9 cellular contexts compared by ENCODE assay signal in the genomic region with DNA sequence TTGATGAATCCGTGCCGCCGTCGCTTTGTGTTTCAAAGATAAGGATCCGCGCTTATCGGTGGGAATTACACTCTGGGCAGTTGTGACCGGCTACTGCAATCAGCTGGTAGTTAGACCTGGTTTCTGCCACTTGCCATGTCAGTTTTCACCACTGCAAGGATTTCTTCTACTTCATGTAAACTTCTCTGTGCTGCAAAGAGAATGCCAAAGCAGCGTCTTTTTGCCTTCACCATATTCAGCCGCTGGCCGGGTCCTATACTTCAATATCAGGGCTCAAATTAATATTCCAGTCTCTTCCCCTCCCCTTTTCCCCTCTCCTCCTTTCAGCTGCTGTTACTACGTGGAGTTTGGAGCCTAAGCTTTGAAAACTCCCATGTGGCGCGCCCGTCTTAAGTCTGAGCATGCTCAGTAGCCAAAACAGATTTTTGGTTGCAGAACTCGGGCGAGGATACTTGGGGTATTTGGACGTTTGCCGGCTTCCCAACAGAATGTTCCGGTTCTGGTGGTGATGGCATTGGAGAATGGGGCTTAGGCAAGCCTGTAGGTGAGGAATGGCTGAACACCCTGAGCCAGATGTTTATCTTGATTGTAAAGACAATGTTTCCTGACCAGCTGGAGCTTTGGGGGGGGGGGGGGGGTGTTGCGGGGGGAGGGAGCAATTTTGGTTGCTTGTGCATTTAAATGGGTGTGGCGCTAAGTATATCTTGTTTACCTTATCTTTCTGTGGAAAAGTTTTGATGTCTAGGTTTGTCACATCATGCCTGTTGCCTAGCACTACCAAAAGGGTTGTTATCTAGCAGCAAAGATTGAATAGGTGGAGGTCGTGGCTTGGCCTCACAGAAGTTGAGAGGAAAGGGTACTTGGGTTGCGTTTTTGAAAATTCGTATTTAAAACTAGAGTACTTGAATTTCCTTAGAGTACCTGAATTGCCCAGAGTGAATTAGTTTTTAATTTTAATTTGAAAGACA. TPM values are rescaled to one million over a fixed set of nuclear protein-coding genes. Genes with fewer than 3 reads are reported as not detected.
DNase-seq lines count a peak whose midpoint lies in the region; ATAC-seq and TF ChIP-seq lines count a peak whose summit lies in the region.
"Had no signal": no experiment of that assay in that cellular context is flagged by ENCODE, and none has a peak within 500 bp of the region (broad histone marks: within the 10 kb centered on the region; RNA-seq: fewer than 3 reads in every experiment).

No MANE protein-coding gene starts in this region.

- H3K36me3 Mint-ChIP-seq in WTC11 = no peaks in the 10 kb centered on the region
- H3K36me3 Mint-ChIP-seq in type B pancreatic cell = peaks cover 11% of the 10 kb centered on the region
- H3K36me3 Mint-ChIP-seq: activated naive CD4-positive, alpha-beta T cell treated with anti-CD3 and anti-CD28 coated beads, Interleukin-2, amount 50 U/mL, for 72 hours had no signal

- H3K9me3 ChIP-seq in mononuclear cell (ENCODE audit: low read depth, low read length) = no peaks in the 10 kb centered on the region

- no peaks in the 10 kb centered on the region for H3K9me3 Mint-ChIP-seq in WTC11
- no peaks in the 10 kb centered on the region for H3K9me3 Mint-ChIP-seq in type B pancreatic cell
- H3K9me3 Mint-ChIP-seq: activated naive CD4-positive, alpha-beta T cell treated with anti-CD3 and anti-CD28 coated beads, Interleukin-2, amount 50 U/mL, for 72 hours had no signal

- peaks cover 23% of the 10 kb centered on the region for H3K27me3 Mint-ChIP-seq in WTC11 (ENCODE audit: low read depth)
- H3K27me3 Mint-ChIP-seq in type B pancreatic cell = peaks cover 12% of the 10 kb centered on the region

- CTCF ChIA-PET in WTC11 (lab: Charles Lee) = interaction anchor here (0.8 to 1.8 kb wide), 3 partner anchors 47 to 76 kb away, joined by 3 to 6 read pairs (median 3); no protein-coding TSS in a partner anchor

- peak overlapping the region; percentile 84 for H3K27ac Mint-ChIP-seq in WTC11
- H3K27ac Mint-ChIP-seq in type B pancreatic cell = peak overlapping the region; percentile 97

- TF ChIP-seq CTCF in WTC11 (IDR thresholded peaks at IDR 0.05) (no peak), type B pancreatic cell (conservative IDR thresholded peaks at IDR 0.05) (no peak)

- H3K4me1 Mint-ChIP-seq in WTC11 (peaks cover 37% of the 10 kb centered on the region), type B pancreatic cell (ENCODE audit: unreplicated experiment) (peaks cover 35% of the 10 kb centered on the region)

- H3K27me3 ChIP-seq in mononuclear cell (ENCODE audit: insufficient read depth, low read length) = peaks cover 10% of the 10 kb centered on the region

- peak; percentile 18 for ATAC-seq in GM21515 (IDR thresholded peaks at IDR 0.05; ENCODE audit: unreplicated experiment)
- ATAC-seq in WTC11 = peak; percentile 7; the same call in 1 of the 2 replicates
- peak; percentile 34 for ATAC-seq in esophagus mucosa

- H3K4me3 ChIP-seq in mononuclear cell (ENCODE audit: low read length) = peak overlapping the region; percentile 72

- POLR2A ChIA-PET in WTC11 (lab: Charles Lee) = interaction anchor here (0.6 to 1.5 kb wide), 3 partner anchors 9 to 53 kb away, joined by 3 to 9 read pairs (median 4); no protein-coding TSS in a partner anchor

- H3K4me1 ChIP-seq in mononuclear cell (ENCODE audit: insufficient read depth, low read length) = peaks cover 14% of the 10 kb centered on the region

- peak overlapping the region; percentile 87 for H3K4me3 Mint-ChIP-seq in WTC11
- H3K4me3 Mint-ChIP-seq in type B pancreatic cell = peak overlapping the region; percentile 99

- DNase-seq in DMS114 treated with DMSO at 0.1 percent for 48 hours (lab: John Stamatoyannopoulos, UW; ENCODE audit: unreplicated experiment) = peak; percentile 47
- peak; percentile 67 for DNase-seq in M059J (ENCODE audit: low read depth)
- DNase-seq in WTC11 (ENCODE audit: low spot score) = peak; percentile 18
- DNase-seq in type B pancreatic cell (ENCODE audit: extremely low spot score, unreplicated experiment) = no peak
- DNase-seq in HK-2 (ENCODE audit: unreplicated experiment) = no peak

TF ChIP-seq in WTC11, 78 proteins besides CTCF, POLR2A, EP300 and RAD21:
- TF ChIP-seq RORB (CRISPR knock-in tag; IDR thresholded peaks at IDR 0.05) (no peak), CDX4 (CRISPR knock-in tag; IDR thresholded peaks at IDR 0.05; ENCODE audit: borderline replicate concordance) (no peak), PRDM15 (CRISPR knock-in tag; IDR thresholded peaks at IDR 0.05) (no peak), MYBL2 (CRISPR knock-in tag; IDR thresholded peaks at IDR 0.05) (no peak), MAX (CRISPR knock-in tag; IDR thresholded peaks at IDR 0.05) (no peak), ZNF416 (CRISPR knock-in tag; IDR thresholded peaks at IDR 0.05) (no peak), HMGA2 (CRISPR knock-in tag; IDR thresholded peaks at IDR 0.05) (no peak), CREB1 (CRISPR knock-in tag; IDR thresholded peaks at IDR 0.05) (no peak)

RNA-seq across cellular contexts. Expression of gene SMAD5, which starts 1.1 kb away (rescaled TPM):
- 34.5 and 42.6 TPM in 2 replicates for total RNA-seq in M059J (2014; rRNA removed; shearing (Covaris generic))
- 54.9 to 70.3 TPM (median 65.2 TPM) in 3 replicates for total RNA-seq in WTC11 (2021)
- total RNA-seq in esophagus mucosa = 46.8 TPM
- 16.5 TPM for total RNA-seq in mononuclear cell
- 69.1 and 80.0 TPM in 2 replicates for total RNA-seq in type B pancreatic cell (ENCODE audit: low replicate concordance)

RNA-seq across cellular contexts. Expression of gene SMIM32, which starts 59.3 kb away (rescaled TPM):
- total RNA-seq in M059J (2014; rRNA removed; shearing (Covaris generic)) = not detected in 2 replicates
- total RNA-seq in WTC11 (2021) = 0.18 to 0.37 TPM in 2 of 3 replicates, not detected in the other
- not detected for total RNA-seq in esophagus mucosa
- not detected for total RNA-seq in mononuclear cell
- 12.8 and 17.0 TPM in 2 replicates for total RNA-seq in type B pancreatic cell (ENCODE audit: low replicate concordance)
- total RNA-seq: activated naive CD4-positive, alpha-beta T cell treated with anti-CD3 and anti-CD28 coated beads, Interleukin-2, amount 50 U/mL, for 72 hours had no signal

Comparison
In these comparisons a context has a peak if more than half of its experiments do, and no peak if none do; other contexts are left out.
1. DNase-seq: peak in DMS114 treated with DMSO at 0.1 percent for 48 hours (single experiment), M059J (single experiment) and WTC11 (single experiment); none in type B pancreatic cell (single experiment) and HK-2 (single experiment).
2. RNA of gene SMIM32, which starts 59.3 kb away (total RNA-seq): 12.8 to 17.0 TPM in type B pancreatic cell; 0.18 to 0.37 TPM in WTC11, not detected in M059J, not detected in esophagus mucosa (single experiment) and not detected in mononuclear cell (single experiment); every median in the first group is over 10 times any median in the second.
3. Peak in every context shown above with its lines, with median percentiles within 50 percentile points of each other: ATAC-seq.